ENCODE assay signal across 19 cellular contexts in genomic region chr18:79569720-79570119, GRCh38.
DNase-seq lines count a peak whose midpoint lies in the region; FAIRE-seq and TF ChIP-seq lines count a peak whose summit lies in the region.
"Had no signal": no experiment of that assay in that cellular context is flagged by ENCODE, and none has a peak within 500 bp of the region (broad histone marks: within the 10 kb centered on the region; RNA-seq: fewer than 3 reads in every experiment).

No MANE protein-coding gene starts in this region.

- peaks cover 12% of the 10 kb centered on the region for H3K27me3 Mint-ChIP-seq in activated naive CD4-positive, alpha-beta T cell treated with anti-CD3 and anti-CD28 coated beads, Interleukin-2, amount 10 ng/mL, durations not matched to agents 7 days and 5 days

- no peak overlapping the region for H3K4ac ChIP-seq in mesenchymal stem cell (ENCODE audit: low read depth in 1 of 2, low read length in 2 of 2)

- FAIRE-seq in RCC 7860 (lab: Jason Lieb, UNC): no peak

- no peak overlapping the region for H2BK120ac ChIP-seq in mesenchymal stem cell (ENCODE audit: low read depth, low read length)

- H2BK12ac ChIP-seq in mesenchymal stem cell (ENCODE audit: low read length in 2 of 2): peak overlapping the region; percentile 20 to 56

- no peak overlapping the region for H3K23ac ChIP-seq in mesenchymal stem cell (ENCODE audit: low read length in 2 of 2)

- TF ChIP-seq CTCF in suprapubic skin (IDR thresholded peaks at IDR 0.05): no peak

- H3K79me1 ChIP-seq in mesenchymal stem cell (replicated peaks; ENCODE audit: low read length, poor library complexity, severe bottlenecking): no peaks in the 10 kb centered on the region

- WGBS in mesenchymal stem cell: 95% methylated on average over 18 of the region's 18 CpGs
- WGBS in suprapubic skin: 80% methylated on average over 18 of the region's 18 CpGs

- peak; percentile 17 for DNase-seq in activated naive CD4-positive, alpha-beta T cell treated with anti-CD3 and anti-CD28 coated beads, Interleukin-2, amount 10 ng/mL, durations not matched to agents 7 days and 5 days
- no peak for DNase-seq in activated naive CD4-positive, alpha-beta T cell treated with Interleukin-2 at 50 U/mL for 16 hours
- DNase-seq in SJCRH30 (no peak), mesenchymal stem cell (no peak), suprapubic skin (ENCODE audit: low spot score in 2 of 2) (peak; percentile 63 to 68), RCC 7860 (ENCODE audit: low spot score) (no peak), hypothalamus (lab: John Stamatoyannopoulos, UW) (no peak), SKM-1 (lab: John Stamatoyannopoulos, UW; ENCODE audit: unreplicated experiment) (no peak)
- DNase-seq: activated CD8-positive, alpha-beta memory T cell treated with anti-CD3 and anti-CD28 coated beads for 24 hours; CD4-positive, alpha-beta memory T cell; GOT3; NCI-H187 treated with DMSO at 0.1 percent for 48 hours; PC-3; stimulated activated CD4-positive, alpha-beta T cell treated with anti-CD3 and anti-CD28 coated beads, Interleukin-4, amount 100 ng/mL, for 24 hours; SW 1271 had no signal

- no peak overlapping the region for H2AK5ac ChIP-seq in mesenchymal stem cell (ENCODE audit: low read length, severe bottlenecking)

- peaks cover 6% of the 10 kb centered on the region; the same call in 1 of the 2 replicates for H3K9me3 ChIP-seq in SJCRH30 (replicated peaks)
- peaks cover 23% of the 10 kb centered on the region for H3K9me3 ChIP-seq in mesenchymal stem cell (ENCODE audit: control insufficient read depth, low read length)
- peaks cover 13% of the 10 kb centered on the region for H3K9me3 ChIP-seq in suprapubic skin

- no peaks in the 10 kb centered on the region for H3K27me3 ChIP-seq in SJCRH30
- peaks cover 0 to 10% of the 10 kb centered on the region in 2 experiments for H3K27me3 ChIP-seq in mesenchymal stem cell (ENCODE audit: control insufficient read depth in 1 of 2, insufficient read depth in 1 of 2, low read length in 2 of 2)
- H3K27me3 ChIP-seq in suprapubic skin: no peaks in the 10 kb centered on the region
- H3K27me3 ChIP-seq: brain microvascular endothelial cell, tibial artery had no signal

- H3K27ac Mint-ChIP-seq in activated naive CD4-positive, alpha-beta T cell treated with anti-CD3 and anti-CD28 coated beads, Interleukin-2, amount 10 ng/mL, durations not matched to agents 7 days and 5 days: no peak overlapping the region
- H3K27ac Mint-ChIP-seq: CD4-positive, alpha-beta memory T cell had no signal

- TF ChIP-seq POLR2A in suprapubic skin (IDR thresholded peaks at IDR 0.05): no peak

- H3K18ac ChIP-seq in mesenchymal stem cell (ENCODE audit: low read depth in 1 of 2, low read length in 2 of 2): peak overlapping the region in 1 of 2 experiments; percentile 5

- H3K9ac ChIP-seq in mesenchymal stem cell (ENCODE audit: low read length): no peak overlapping the region

- peak overlapping the region in 1 of 2 experiments; percentile 15 for H3K14ac ChIP-seq in mesenchymal stem cell (ENCODE audit: low read length in 2 of 2)

- no peak overlapping the region for H3K4me2 ChIP-seq in mesenchymal stem cell (ENCODE audit: low read length, poor library complexity, severe bottlenecking)

- no peak overlapping the region for H3K4me3 Mint-ChIP-seq in activated naive CD4-positive, alpha-beta T cell treated with anti-CD3 and anti-CD28 coated beads, Interleukin-2, amount 10 ng/mL, durations not matched to agents 7 days and 5 days
- H3K4me3 Mint-ChIP-seq: CD4-positive, alpha-beta memory T cell had no signal

- H3K4me3 ChIP-seq in SJCRH30 (no peak overlapping the region), mesenchymal stem cell (ENCODE audit: insufficient read depth in 1 of 2, low read depth in 1 of 2, low read length in 2 of 2) (no peak overlapping the region), suprapubic skin (no peak overlapping the region)
- H3K4me3 ChIP-seq: GM12878, tibial artery had no signal

- peak overlapping the region; percentile 71 for H4K91ac ChIP-seq in mesenchymal stem cell (ENCODE audit: low read length)

- H3K4me1 ChIP-seq in SJCRH30: peaks cover 45% of the 10 kb centered on the region
- peaks cover 32% of the 10 kb centered on the region for H3K4me1 ChIP-seq in mesenchymal stem cell (ENCODE audit: control insufficient read depth, insufficient read depth, low read depth, low read length)
- peaks cover 12% of the 10 kb centered on the region for H3K4me1 ChIP-seq in suprapubic skin

- no peak for TF ChIP-seq EP300 in suprapubic skin (IDR thresholded peaks at IDR 0.05)

- H3K36me3 Mint-ChIP-seq in activated naive CD4-positive, alpha-beta T cell treated with anti-CD3 and anti-CD28 coated beads, Interleukin-2, amount 10 ng/mL, durations not matched to agents 7 days and 5 days: no peaks in the 10 kb centered on the region

- H2AFZ ChIP-seq in mesenchymal stem cell (ENCODE audit: low read depth, low read length): no peak overlapping the region

- no peak overlapping the region for H2BK15ac ChIP-seq in mesenchymal stem cell (ENCODE audit: low read depth, poor library complexity, severe bottlenecking)

- CTCF ChIA-PET in activated naive CD4-positive, alpha-beta T cell treated with anti-CD3 and anti-CD28 coated beads, Interleukin-2, amount 10 ng/mL, durations not matched to agents 7 days and 5 days (lab: Charles Lee): no interaction called here

- peaks cover 22% of the 10 kb centered on the region for H3K9me3 Mint-ChIP-seq in activated naive CD4-positive, alpha-beta T cell treated with anti-CD3 and anti-CD28 coated beads, Interleukin-2, amount 10 ng/mL, durations not matched to agents 7 days and 5 days

- peaks cover 4% of the 10 kb centered on the region for H3K4me1 Mint-ChIP-seq in activated naive CD4-positive, alpha-beta T cell treated with anti-CD3 and anti-CD28 coated beads, Interleukin-2, amount 10 ng/mL, durations not matched to agents 7 days and 5 days
- H3K4me1 Mint-ChIP-seq: CD4-positive, alpha-beta memory T cell had no signal

- H4K8ac ChIP-seq in mesenchymal stem cell (ENCODE audit: low read length): peak overlapping the region; percentile 10

- no peak overlapping the region for H2BK5ac ChIP-seq in mesenchymal stem cell (ENCODE audit: low read depth, low read length, poor library complexity, severe bottlenecking)

- H3K36me3 ChIP-seq in SJCRH30 (no peaks in the 10 kb centered on the region), mesenchymal stem cell (ENCODE audit: control insufficient read depth in 1 of 2, insufficient read depth in 2 of 2, low read depth in 1 of 2, low read length in 2 of 2) (peaks cover 0 to 2% of the 10 kb centered on the region in 2 experiments), suprapubic skin (no peaks in the 10 kb centered on the region)
- H3K36me3 ChIP-seq: brain microvascular endothelial cell, tibial artery had no signal

- H3K27ac ChIP-seq in SJCRH30 (peak overlapping the region; percentile 87), mesenchymal stem cell (ENCODE audit: low read length, poor library complexity, severe bottlenecking) (no peak overlapping the region), suprapubic skin (no peak overlapping the region)
- H3K27ac ChIP-seq: tibial artery, VCaP had no signal

Comparison
In these comparisons a context has a peak if more than half of its experiments do, and no peak if none do; other contexts are left out.
1. DNase-seq: peak in activated naive CD4-positive, alpha-beta T cell treated with anti-CD3 and anti-CD28 coated beads, Interleukin-2, amount 10 ng/mL, durations not matched to agents 7 days and 5 days (single experiment) and suprapubic skin (2 of 2); none in activated naive CD4-positive, alpha-beta T cell treated with Interleukin-2 at 50 U/mL for 16 hours (single experiment), SJCRH30 (0 of 2), mesenchymal stem cell (single experiment), RCC 7860 (single experiment), hypothalamus (0 of 51) and SKM-1 (single experiment).